In genomic region chr1:224141693-224142092, GRCh38 we compare ENCODE assay signal across 21 cellular contexts.
A peak's percentile ranks its signal among the peaks of the same experiment; 100 is the strongest.
DNase-seq lines count a peak whose midpoint lies in the region; ATAC-seq lines count a peak whose summit lies in the region.
"Had no signal": no experiment of that assay in that cellular context is flagged by ENCODE, and none has a peak within 500 bp of the region (broad histone marks: within the 10 kb centered on the region; RNA-seq: fewer than 3 reads in every experiment).

No MANE protein-coding gene starts in this region.

- no peaks in the 10 kb centered on the region for H3K9me3 Mint-ChIP-seq in stimulated activated naive CD8-positive, alpha-beta T cell treated with anti-CD3 and anti-CD28 coated beads, Interleukin-15, amount 100 ng/mL, for 72 hours
- H3K9me3 Mint-ChIP-seq in stimulated activated effector memory CD8-positive, alpha-beta T cell treated with anti-CD3 and anti-CD28 coated beads, Interleukin-12 subunit alpha, Interleukin-12 subunit beta, amount 100 ng/mL, for 72 hours, result no peaks in the 10 kb centered on the region
- H3K9me3 Mint-ChIP-seq: CD4-positive, alpha-beta memory T cell had no signal

- no peak overlapping the region for H3K27ac Mint-ChIP-seq in stimulated activated naive CD8-positive, alpha-beta T cell treated with anti-CD3 and anti-CD28 coated beads, Interleukin-15, amount 100 ng/mL, for 72 hours
- H3K27ac Mint-ChIP-seq in stimulated activated effector memory CD8-positive, alpha-beta T cell treated with anti-CD3 and anti-CD28 coated beads, Interleukin-12 subunit alpha, Interleukin-12 subunit beta, amount 100 ng/mL, for 72 hours, result no peak overlapping the region

- DNase-seq in DMS53 (lab: John Stamatoyannopoulos, UW), result peak; percentile 61
- no peak for DNase-seq in DMS53 treated with DMSO at 0.1 percent for 48 hours (lab: John Stamatoyannopoulos, UW; ENCODE audit: unreplicated experiment)
- no peak for DNase-seq in stimulated activated naive CD8-positive, alpha-beta T cell treated with anti-CD3 and anti-CD28 coated beads, Interleukin-15, amount 100 ng/mL, for 72 hours
- no peak for DNase-seq in stimulated activated naive CD8-positive, alpha-beta T cell treated with anti-CD3 and anti-CD28 coated beads, Interleukin-15, Interleukin-2, amounts not matched to agents 100 U/mL and 50 U/mL, for 24 hours
- DNase-seq in stimulated activated effector memory CD8-positive, alpha-beta T cell treated with anti-CD3 and anti-CD28 coated beads, Interleukin-12 subunit alpha, Interleukin-12 subunit beta, amount 100 ng/mL, for 72 hours (ENCODE audit: low spot score in 2 of 2), result no peak
- DNase-seq: 8988T; ACHN; AML-193; BE2C; Calu3; CD4-positive, alpha-beta memory T cell; COR-L47; DMS79; EL; GDM1; GM23248; H7; HCEC 1CT had no signal

- ATAC-seq in stimulated activated naive CD8-positive, alpha-beta T cell treated with anti-CD3 and anti-CD28 coated beads, Interleukin-15, amount 100 ng/mL, for 72 hours, result peak; percentile 40
- ATAC-seq in stimulated activated naive CD8-positive, alpha-beta T cell treated with anti-CD3 and anti-CD28 coated beads, Interleukin-15, Interleukin-2, amounts not matched to agents 100 U/mL and 50 U/mL, for 24 hours, result no peak
- ATAC-seq in stimulated activated effector memory CD8-positive, alpha-beta T cell treated with anti-CD3 and anti-CD28 coated beads, Interleukin-12 subunit alpha, Interleukin-12 subunit beta, amount 100 ng/mL, for 72 hours, result peak; percentile 53
- no peak for ATAC-seq in HG03175 (IDR thresholded peaks at IDR 0.05; ENCODE audit: unreplicated experiment)
- ATAC-seq: A549, GM12878 had no signal

- no peaks in the 10 kb centered on the region for H3K4me1 Mint-ChIP-seq in stimulated activated naive CD8-positive, alpha-beta T cell treated with anti-CD3 and anti-CD28 coated beads, Interleukin-15, amount 100 ng/mL, for 72 hours
- H3K4me1 Mint-ChIP-seq in stimulated activated effector memory CD8-positive, alpha-beta T cell treated with anti-CD3 and anti-CD28 coated beads, Interleukin-12 subunit alpha, Interleukin-12 subunit beta, amount 100 ng/mL, for 72 hours, result no peaks in the 10 kb centered on the region
- H3K4me1 Mint-ChIP-seq: CD4-positive, alpha-beta memory T cell had no signal

- no peaks in the 10 kb centered on the region for H3K27me3 Mint-ChIP-seq in stimulated activated naive CD8-positive, alpha-beta T cell treated with anti-CD3 and anti-CD28 coated beads, Interleukin-15, amount 100 ng/mL, for 72 hours
- H3K27me3 Mint-ChIP-seq: CD4-positive, alpha-beta memory T cell had no signal

- no peak overlapping the region for H3K4me3 Mint-ChIP-seq in stimulated activated naive CD8-positive, alpha-beta T cell treated with anti-CD3 and anti-CD28 coated beads, Interleukin-15, amount 100 ng/mL, for 72 hours
- H3K4me3 Mint-ChIP-seq in stimulated activated effector memory CD8-positive, alpha-beta T cell treated with anti-CD3 and anti-CD28 coated beads, Interleukin-12 subunit alpha, Interleukin-12 subunit beta, amount 100 ng/mL, for 72 hours, result no peak overlapping the region
- H3K4me3 Mint-ChIP-seq: CD4-positive, alpha-beta memory T cell had no signal

- peaks cover 86% of the 10 kb centered on the region for H3K36me3 Mint-ChIP-seq in stimulated activated effector memory CD8-positive, alpha-beta T cell treated with anti-CD3 and anti-CD28 coated beads, Interleukin-12 subunit alpha, Interleukin-12 subunit beta, amount 100 ng/mL, for 72 hours

Comparison
In these comparisons a context has a peak if more than half of its experiments do, and no peak if none do; other contexts are left out.
1. ATAC-seq: peak in stimulated activated naive CD8-positive, alpha-beta T cell treated with anti-CD3 and anti-CD28 coated beads, Interleukin-15, amount 100 ng/mL, for 72 hours (single experiment) and stimulated activated effector memory CD8-positive, alpha-beta T cell treated with anti-CD3 and anti-CD28 coated beads, Interleukin-12 subunit alpha, Interleukin-12 subunit beta, amount 100 ng/mL, for 72 hours (single experiment); none in stimulated activated naive CD8-positive, alpha-beta T cell treated with anti-CD3 and anti-CD28 coated beads, Interleukin-15, Interleukin-2, amounts not matched to agents 100 U/mL and 50 U/mL, for 24 hours (single experiment) and HG03175 (single experiment).